15 cellular contexts compared by ENCODE assay signal in genomic region chr18:43192408-43192807, GRCh38.
A peak's percentile ranks its signal among the peaks of the same experiment; 100 is the strongest.
DNase-seq lines count a peak whose midpoint lies in the region; ATAC-seq, FAIRE-seq and TF ChIP-seq lines count a peak whose summit lies in the region.
"Had no signal": no experiment of that assay in that cellular context is flagged by ENCODE, and none has a peak within 500 bp of the region (broad histone marks: within the 10 kb centered on the region; RNA-seq: fewer than 3 reads in every experiment).

No MANE protein-coding gene starts in this region.

- WGBS in lower leg skin, 2 donors = 89 to 97% methylated on average over 1 of the region's 1 CpG

- intact Hi-C loops in left ventricle myocardium superior (cut with micrococcal nuclease) (no loop called here), lower leg skin (cut with DNase I; ENCODE audit: low total_unique reads) (no loop called here)

- peak; percentile 80 for ATAC-seq in GM18505 (IDR thresholded peaks at IDR 0.05; ENCODE audit: unreplicated experiment)
- ATAC-seq in GM21576 (IDR thresholded peaks at IDR 0.05; ENCODE audit: unreplicated experiment) = peak; percentile 73
- ATAC-seq in HG03175 (IDR thresholded peaks at IDR 0.05; ENCODE audit: unreplicated experiment) = peak; percentile 53
- ATAC-seq in left ventricle myocardium superior = no peak

- no peak for TF ChIP-seq POLR2A in GM18505 (IDR thresholded peaks at IDR 0.05; ENCODE audit: borderline replicate concordance, extremely low read depth, insufficient read depth, insufficient read length)
- no peak for TF ChIP-seq POLR2A in lower leg skin (IDR thresholded peaks at IDR 0.05)

- H3K27me3 ChIP-seq in bronchial epithelial cell (ENCODE audit: control insufficient read depth, insufficient read depth, low read length) = no peaks in the 10 kb centered on the region

- H3K4me3 ChIP-seq in bronchial epithelial cell (ENCODE audit: low read depth, low read length) (no peak overlapping the region), lower leg skin (ENCODE audit: low read depth, poor library complexity, severe bottlenecking) (no peak overlapping the region)

- no peak for FAIRE-seq in bronchial epithelial cell (lab: Jason Lieb, UNC)
- FAIRE-seq: GM12891, H1 had no signal

- no peaks in the 10 kb centered on the region for H3K36me3 ChIP-seq in bronchial epithelial cell (ENCODE audit: control insufficient read depth, insufficient read depth, low read length)

- peak; percentile 0 for DNase-seq in bronchial epithelial cell (ENCODE audit: low read depth)
- no peak for DNase-seq in ecto neural progenitor cell (ENCODE audit: low spot score)
- no peak for DNase-seq in GF-D8 (lab: John Stamatoyannopoulos, UW)
- DNase-seq in left ventricle myocardium superior = no peak
- no peak for DNase-seq in lower leg skin (ENCODE audit: low spot score in 2 of 2)
- DNase-seq: activated CD4-positive, alpha-beta memory T cell treated with anti-CD3 and anti-CD28 coated beads, Interleukin-2, amount 10 ng/mL, durations not matched to agents 7 days and 5 days; activated naive CD4-positive, alpha-beta T cell treated with anti-CD3 and anti-CD28 coated beads for 36 hours; DMS153; NCI-H446; RPMI8226 had no signal

- TF ChIP-seq CTCF in bronchial epithelial cell (IDR thresholded peaks at IDR 0.05; ENCODE audit: insufficient read depth, low read length, severe bottlenecking) (no peak), lower leg skin (IDR thresholded peaks at IDR 0.05) (no peak)
